Comparison of ENCODE assay signal across 24 cellular contexts in genomic region chrX:22409418-22409817, GRCh38.
"Had no signal": no experiment of that assay in that cellular context is flagged by ENCODE, and none has a peak within 500 bp of the region (broad histone marks: within the 10 kb centered on the region; RNA-seq: fewer than 3 reads in every experiment).

No MANE protein-coding gene starts in this region.

- DNase-seq: natural killer cell; occipital lobe; ovary; psoas muscle; right lobe of liver; sigmoid colon; small intestine; stimulated activated CD4-positive, alpha-beta T cell treated with anti-CD3 and anti-CD28 coated beads, Interleukin-1b, Interleukin-23, amount 100 ng/mL, for 48 hours; stimulated activated CD4-positive, alpha-beta T cell treated with anti-CD3 and anti-CD28 coated beads, Interleukin-4, amount 100 ng/mL, for 1 hour; stimulated activated CD4-positive, alpha-beta T cell treated with anti-CD3 and anti-CD28 coated beads, Interleukin-4, amount 100 ng/mL, for 4 hours; stimulated activated CD8-positive, alpha-beta memory T cell treated with anti-CD3 and anti-CD28 coated beads, Interleukin-4, amount 100 ng/mL, for 48 hours; stimulated activated naive CD4-positive, alpha-beta T cell; stomach; thyroid gland; trophoblast cell had no signal

- H3K9ac ChIP-seq: neural progenitor cell, parathyroid adenoma had no signal

- H2AFZ ChIP-seq: neural progenitor cell, parathyroid adenoma had no signal

- H3K4me2 ChIP-seq: neural progenitor cell had no signal

- H3K4me1 ChIP-seq: neural progenitor cell, parathyroid adenoma, psoas muscle, right lobe of liver, sigmoid colon, stomach, thyroid gland, tibial nerve, upper lobe of left lung, vagina had no signal

- H3K27me3 ChIP-seq: neural progenitor cell, ovary, right lobe of liver, sigmoid colon, stomach, thyroid gland, tibial nerve, upper lobe of left lung, vagina had no signal

- H3K9me3 ChIP-seq: ovary, psoas muscle, right lobe of liver, sigmoid colon, stomach, thoracic aorta, thyroid gland, tibial nerve, upper lobe of left lung, vagina had no signal

- H3K4me3 ChIP-seq: neural progenitor cell, ovary, psoas muscle, right lobe of liver, sigmoid colon, stomach, thoracic aorta, thyroid gland, tibial nerve, upper lobe of left lung, vagina had no signal

- ATAC-seq: natural killer cell; psoas muscle; right cardiac atrium; right lobe of liver; stimulated activated memory B cell treated with anti-CD40 and anti-IgM and Interleukin-4, amounts not matched to agents 10 μg/mL and 1 μg/mL and 100 μg/mL, for 72 hours had no signal

- FAIRE-seq: small intestine, urothelium cell line had no signal

- H3K79me2 ChIP-seq: parathyroid adenoma had no signal

- H3K27ac ChIP-seq: neural progenitor cell, ovary, parathyroid adenoma, psoas muscle, right lobe of liver, sigmoid colon, stomach, thoracic aorta, thyroid gland, tibial nerve, upper lobe of left lung, vagina had no signal

- H3K36me3 ChIP-seq: neural progenitor cell, ovary, right lobe of liver, sigmoid colon, stomach, thoracic aorta, thyroid gland, tibial nerve, upper lobe of left lung, vagina had no signal
